In the genomic region with DNA sequence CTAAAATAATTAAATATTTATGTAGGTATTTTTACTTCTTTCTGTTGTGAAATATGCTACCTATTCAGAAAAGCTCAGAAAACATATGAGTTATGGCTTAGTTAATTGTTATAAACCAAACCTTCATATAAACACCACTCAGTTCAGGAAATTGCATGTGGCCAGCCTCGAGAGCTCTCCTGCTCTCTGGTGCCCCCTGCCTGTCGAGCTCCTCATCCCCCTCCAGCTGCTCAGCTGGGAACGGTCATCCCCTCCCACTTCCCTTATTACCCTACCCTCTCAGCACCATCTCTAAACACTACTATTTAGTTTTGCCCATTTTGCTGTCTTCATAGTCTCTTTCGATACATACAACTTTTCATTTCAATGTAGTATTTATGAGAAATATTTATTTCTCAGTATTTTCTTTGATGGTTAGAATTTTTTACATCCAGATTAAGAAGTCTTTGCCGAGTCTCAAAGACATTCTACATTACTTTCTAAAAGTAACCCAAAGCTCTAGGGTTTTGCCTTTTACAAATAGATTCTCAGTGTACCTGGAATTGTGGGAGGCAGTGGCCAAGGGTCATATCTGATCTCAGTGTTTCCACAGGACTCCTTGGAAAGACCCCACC, we compare ENCODE assay signal across 8 cellular contexts. TPM values are rescaled to one million over a fixed set of nuclear protein-coding genes. Genes with fewer than 3 reads are reported as not detected.
DNase-seq lines count a peak whose midpoint lies in the region; ATAC-seq and TF ChIP-seq lines count a peak whose summit lies in the region.

No MANE protein-coding gene starts in this region.

- no peak for TF ChIP-seq EP300 in sigmoid colon (IDR thresholded peaks at IDR 0.05)

- H3K27me3 ChIP-seq in HCT116 (ENCODE audit: insufficient read depth, low read length) (no peaks in the 10 kb centered on the region), sigmoid colon (no peaks in the 10 kb centered on the region)

- H4K20me1 ChIP-seq in HCT116 (ENCODE audit: insufficient read depth) = no peaks in the 10 kb centered on the region

- no peak for TF ChIP-seq POLR2A in HCT116 (IDR thresholded peaks at IDR 0.05; ENCODE audit: borderline replicate concordance, extremely low read depth, insufficient read depth, insufficient read length)
- no peak for TF ChIP-seq POLR2A in NB4 (IDR thresholded peaks at IDR 0.05; ENCODE audit: extremely low read depth, insufficient read length)
- TF ChIP-seq POLR2A in sigmoid colon (IDR thresholded peaks at IDR 0.05) = no peak

- DNase-seq in GM12864 (ENCODE audit: low read depth) (no peak), HCT116 (ENCODE audit: low read depth, low spot score) (peak; percentile 52), NB4 (ENCODE audit: low read depth) (peak; percentile 88), T-cell (peak; percentile 58 to 88 (median 81)), left cardiac atrium (peak; percentile 76), sigmoid colon (peak; percentile 82), amniotic stem cell (lab: John Stamatoyannopoulos, UW) (no peak)
- peak; percentile 68 for DNase-seq in activated naive CD8-positive, alpha-beta T cell treated with anti-CD3 and anti-CD28 coated beads, Interleukin-2, amount 50 U/mL, for 16 hours (ENCODE audit: low read depth, low spot score)

- POLR2A ChIA-PET in HCT116 (lab: Charles Lee) = interaction anchor here (1.0 kb wide), 1 partner anchor 16 kb away, joined by 5 read pairs; no protein-coding TSS in a partner anchor
- POLR2A ChIA-PET in T-cell (lab: Charles Lee) = interaction anchor here (0.5 to 1.4 kb wide), 3 partner anchors 24 to 173 kb away, joined by 3 to 7 read pairs (median 4); no protein-coding TSS in a partner anchor

- peak overlapping the region; percentile 6; the same call in 1 of the 2 replicates for H3K4me2 ChIP-seq in HCT116 (ENCODE audit: low read length)

- H3K27me3 Mint-ChIP-seq in T-cell = no peaks in the 10 kb centered on the region

- H3K4me1 Mint-ChIP-seq in T-cell = peaks cover 21 to 36% (median 28%) of the 10 kb centered on the region in 3 donors

- H3K36me3 ChIP-seq in HCT116 (ENCODE audit: control insufficient read depth in 1 of 2, insufficient read depth in 2 of 2, low read length in 2 of 2) (no peaks in the 10 kb centered on the region), sigmoid colon (no peaks in the 10 kb centered on the region)

- RAD21 ChIA-PET in HCT116 (lab: Charles Lee; ENCODE audit: low non-redundant PET in 1 of 2, low total read pairs in 2 of 2, uncharacterized antibody in 2 of 2, unreplicated experiment in 2 of 2) = interaction anchor here in 1 of 2 experiments (0.8 kb wide), 1 partner anchor 174 kb away, joined by 3 read pairs; no protein-coding TSS in a partner anchor

- H3K36me3 Mint-ChIP-seq in T-cell = peaks cover 6% of the 10 kb centered on the region

- H3K9me2 ChIP-seq in HCT116 (ENCODE audit: insufficient read depth) = no peaks in the 10 kb centered on the region

- H3K4me3 Mint-ChIP-seq in T-cell = peak overlapping the region in 1 of 3 donors; percentile 45

- peak; percentile 92 for TF ChIP-seq CTCF in GM12864 (IDR thresholded peaks at IDR 0.05; ENCODE audit: low read depth, low read length, missing control alignments)
- TF ChIP-seq CTCF in HCT116 (IDR thresholded peaks at IDR 0.05 in 2 of 3, conservative IDR thresholded peaks at IDR 0.05 in 1 of 3; ENCODE audit: borderline replicate concordance in 1 of 3, insufficient read depth in 1 of 3, low read depth in 2 of 3, low read length in 2 of 3) = peak; percentile 77 to 96 (median 93)
- peak; percentile 87 for TF ChIP-seq CTCF in NB4 (IDR thresholded peaks at IDR 0.05; ENCODE audit: low read depth, low read length)
- peak; percentile 49 to 80 (median 66) for TF ChIP-seq CTCF in sigmoid colon (IDR thresholded peaks at IDR 0.05)

- no peaks in the 10 kb centered on the region for H3K79me2 ChIP-seq in HCT116 (ENCODE audit: insufficient read depth, low read length)

- CTCF ChIA-PET in HCT116 (lab: Charles Lee) (interaction anchor here (0.6 to 5.7 kb wide), 21 partner anchors 9 to 451 kb away, joined by 3 to 54 read pairs (median 5); a partner anchor contains a TSS), T-cell (lab: Charles Lee) (interaction anchor here (0.5 to 3.0 kb wide), 62 partner anchors 10 to 1594 kb away, joined by 3 to 66 read pairs (median 5); a partner anchor contains a TSS)

- no peak overlapping the region for H3K4me3 ChIP-seq in GM12864 (ENCODE audit: low read depth, low read length)
- H3K4me3 ChIP-seq in HCT116 (replicated peaks in 1 of 2; ENCODE audit: low read depth in 1 of 2, low read length in 2 of 2) = no peak overlapping the region
- H3K4me3 ChIP-seq in NB4 (ENCODE audit: low read depth, low read length) = no peak overlapping the region
- H3K4me3 ChIP-seq in sigmoid colon = no peak overlapping the region

- peak overlapping the region; percentile 33 for H2AFZ ChIP-seq in HCT116 (ENCODE audit: low read depth, low read length, poor library complexity, severe bottlenecking)

- peak; percentile 87 for TF ChIP-seq RAD21 in HCT116 (IDR thresholded peaks at IDR 0.05; ENCODE audit: low read depth)

- no peaks in the 10 kb centered on the region for H3K4me1 ChIP-seq in HCT116 (ENCODE audit: control insufficient read depth in 1 of 2, insufficient read depth in 2 of 2, low read length in 2 of 2)
- no peaks in the 10 kb centered on the region for H3K4me1 ChIP-seq in sigmoid colon

- ATAC-seq in HCT116 (peak; percentile 99), T-cell (replicated peaks in 1 of 4) (peak; percentile 96 to 99 (median 97)), left cardiac atrium (peak; percentile 96 to 97)

- intact Hi-C loops in HCT116 (cut with micrococcal nuclease) = loop anchor here (1.0 to 5.0 kb wide), 2 partner anchors 122 to 230 kb away; no protein-coding TSS in a partner anchor
- intact Hi-C loops in left cardiac atrium (cut with DNase I) = loop anchor here (2.0 to 10.0 kb wide), 3 partner anchors 142 to 230 kb away; a partner anchor contains a TSS
- intact Hi-C loops in sigmoid colon (cut with DNase I) = loop anchor here (2.0 to 10.0 kb wide), 2 partner anchors 164 to 230 kb away; a partner anchor contains a TSS

- H3K27ac ChIP-seq in HCT116 (ENCODE audit: low read depth, low read length) (no peak overlapping the region), sigmoid colon (no peak overlapping the region)

- H3K9ac ChIP-seq in HCT116 (ENCODE audit: low read length) = no peak overlapping the region

- peaks cover 3 to 12% (median 12%) of the 10 kb centered on the region in 3 donors for H3K9me3 Mint-ChIP-seq in T-cell

- BruUV-seq in HCT116 (replicated peaks; lab: Mats Ljungman, UMichigan) = no TSS peak

- H3K27ac Mint-ChIP-seq in T-cell = peak overlapping the region; percentile 74 to 75

- 24% methylated on average over 5 of the region's 5 CpGs for WGBS in sigmoid colon, 2 donors

- H3K9me3 ChIP-seq in HCT116 (ENCODE audit: control insufficient read depth in 1 of 2, insufficient read depth in 1 of 2, low read depth in 1 of 2, low read length in 2 of 2) (0 out of 4 replicates have a peak, but pooled peaks cover 0 to 3% of the 10 kb centered on the region in 2 experiments), sigmoid colon (peaks cover 0 to 3% (median 0%) of the 10 kb centered on the region in 4 donors)

TF ChIP-seq in HCT116, 20 proteins besides CTCF, POLR2A, EP300 and RAD21:
- no peak for TF ChIP-seq JUND (IDR thresholded peaks at IDR 0.05)
- no peak for TF ChIP-seq CBX3 (IDR thresholded peaks at IDR 0.05; ENCODE audit: low read depth)
- TF ChIP-seq EZH2 (IDR thresholded peaks at IDR 0.05) = no peak
- TF ChIP-seq ZNF274 (IDR thresholded peaks at IDR 0.05; ENCODE audit: low read depth, low read length) = no peak
- TF ChIP-seq, protein P1, sequence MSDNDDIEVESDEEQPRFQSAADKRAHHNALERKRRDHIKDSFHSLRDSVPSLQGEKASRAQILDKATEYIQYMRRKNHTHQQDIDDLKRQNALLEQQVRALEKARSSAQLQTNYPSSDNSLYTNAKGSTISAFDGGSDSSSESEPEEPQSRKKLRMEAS (IDR thresholded peaks at IDR 0.05) = peak; percentile 70
- TF ChIP-seq, protein P2, sequence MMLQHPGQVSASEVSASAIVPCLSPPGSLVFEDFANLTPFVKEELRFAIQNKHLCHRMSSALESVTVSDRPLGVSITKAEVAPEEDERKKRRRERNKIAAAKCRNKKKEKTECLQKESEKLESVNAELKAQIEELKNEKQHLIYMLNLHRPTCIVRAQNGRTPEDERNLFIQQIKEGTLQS (IDR thresholded peaks at IDR 0.05) = no peak
- TF ChIP-seq EZH2phosphoT487 (IDR thresholded peaks at IDR 0.05; ENCODE audit: borderline replicate concordance) = no peak

RNA-seq across cellular contexts. Expression of a gene that starts 51.2 kb away (rescaled TPM):
- total RNA-seq in HCT116 (2021; ENCODE audit: unreplicated experiment) (32.0 TPM), T-cell (100 to 1,000 TPM; 347 to 585 (median 434) TPM), left cardiac atrium (10 to 100 TPM; 17.5 to 22.4 TPM), sigmoid colon (10 to 100 TPM in 1 of 4 donors, 1 to 10 TPM in 3; 4.6 to 13.0 (median 7.0) TPM)
- polyA plus RNA-seq in HCT116 (2012) = 13.8 and 14.3 TPM in 2 replicates
- polyA plus RNA-seq in sigmoid colon = 10 to 100 TPM in 1 of 3 donors, 1 to 10 TPM in 2; 1.4 to 35.1 (median 3.6) TPM

RNA-seq across cellular contexts. Expression of a gene that starts 55.7 kb away (rescaled TPM):
- total RNA-seq in HCT116 (2021; ENCODE audit: unreplicated experiment) (not detected), T-cell (1 to 10 TPM; 6.0 to 8.8 (median 6.8) TPM), left cardiac atrium (100 to 1,000 TPM; 107 to 128 TPM), sigmoid colon (10 to 100 TPM in 3 of 4 donors, 1 to 10 TPM in 1; 5.7 to 37.8 (median 17.3) TPM)
- polyA plus RNA-seq in HCT116 (2012) = 0.12 and 0.14 TPM in 2 replicates
- polyA plus RNA-seq in sigmoid colon = 10 to 100 TPM in 2 of 3 donors, 1 to 10 TPM in 1; 8.6 to 26.3 (median 21.0) TPM

Comparison
In these comparisons a context has a peak if more than half of its experiments do, and no peak if none do; other contexts are left out.
1. DNase-seq: peak in HCT116 (single experiment), NB4 (single experiment), T-cell (34 of 34), activated naive CD8-positive, alpha-beta T cell treated with anti-CD3 and anti-CD28 coated beads, Interleukin-2, amount 50 U/mL, for 16 hours (single experiment), left cardiac atrium (single experiment) and sigmoid colon (single experiment); none in GM12864 (single experiment) and amniotic stem cell (single experiment).
2. RNA of a gene that starts 51.2 kb away (total RNA-seq): 347 to 585 TPM in T-cell; 32.0 TPM in HCT116 (single experiment), 17.5 to 22.4 TPM in left cardiac atrium and 4.6 to 13.0 TPM in sigmoid colon; every median in the first group is over 10 times any median in the second.
3. Peak in every context shown above with its lines, with median percentiles within 50 percentile points of each other: CTCF ChIP-seq and ATAC-seq.